ENCODE assay signal across 10 cellular contexts in the genomic region with DNA sequence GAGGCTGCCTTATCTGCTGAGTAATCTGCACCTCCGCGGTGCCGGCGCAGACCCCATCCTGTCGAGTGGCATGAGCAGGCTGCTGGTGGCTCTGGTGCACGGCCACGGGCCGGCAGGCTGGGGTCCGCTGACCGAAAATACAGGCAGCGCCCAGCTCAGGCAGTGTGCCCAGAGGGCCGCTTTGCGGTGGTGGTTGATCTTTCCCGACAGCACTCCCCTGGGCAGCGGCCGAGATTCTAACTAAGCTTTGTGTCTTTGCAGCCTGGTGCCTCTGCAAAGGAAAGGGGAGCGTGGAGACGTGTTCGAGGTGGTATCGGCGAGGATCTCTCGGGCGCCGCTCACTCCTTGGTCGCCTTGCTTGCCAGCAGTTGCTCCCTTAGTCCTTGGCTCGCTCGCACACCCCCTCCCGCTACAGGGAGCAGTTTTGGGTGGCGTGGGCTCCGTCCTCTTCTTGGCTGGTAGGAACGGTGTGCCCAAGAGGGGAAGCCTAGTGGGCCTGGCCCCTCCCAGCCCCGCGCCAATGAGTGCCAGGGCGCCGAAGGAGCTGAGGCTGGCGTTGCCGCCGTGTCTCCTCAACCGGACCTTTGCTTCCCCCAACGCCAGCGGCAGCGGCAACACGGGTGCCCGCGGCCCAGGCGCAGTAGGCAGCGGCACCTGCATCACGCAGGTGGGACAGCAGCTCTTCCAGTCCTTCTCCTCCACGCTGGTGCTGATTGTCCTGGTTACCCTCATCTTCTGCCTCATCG. TPM values are rescaled to one million over a fixed set of nuclear protein-coding genes. Genes with fewer than 3 reads are reported as not detected.
DNase-seq lines count a peak whose midpoint lies in the region; ATAC-seq, FAIRE-seq and TF ChIP-seq lines count a peak whose summit lies in the region.
"Had no signal": no experiment of that assay in that cellular context is flagged by ENCODE, and none has a peak within 500 bp of the region (broad histone marks: within the 10 kb centered on the region; RNA-seq: fewer than 3 reads in every experiment).

No MANE protein-coding gene starts in this region.

- H3K4me3 ChIP-seq in A549: peak overlapping the region; percentile 41

- no peak for TF ChIP-seq RAD21 in A549 (conservative IDR thresholded peaks at IDR 0.05 in 1 of 2, IDR thresholded peaks at IDR 0.05 in 1 of 2)

- FAIRE-seq in A549 (lab: Jason Lieb, UNC): no peak

- 5% methylated on average over 17 of the region's 50 CpGs for WGBS in A549 (ENCODE audit: missing lambda C conversion rate)

- TF ChIP-seq CTCF in A549 (IDR thresholded peaks at IDR 0.05): no peak
- TF ChIP-seq CTCF in HFFc6 (IDR thresholded peaks at IDR 0.05): no peak

- peaks cover 17% of the 10 kb centered on the region for H3K27me3 Mint-ChIP-seq in HFFc6 (ENCODE audit: insufficient read depth)

- ATAC-seq in A549: peak; percentile 48 to 73; a peak in 5 of 6 replicates
- ATAC-seq in GM18873 (IDR thresholded peaks at IDR 0.05; ENCODE audit: low FRiP score, unreplicated experiment): no peak
- ATAC-seq in GM21526 (IDR thresholded peaks at IDR 0.05; ENCODE audit: low FRiP score, unreplicated experiment): no peak

- POLR2A ChIA-PET in A549 (lab: Yijun Ruan, JAX): no interaction called here

- peaks cover 4% of the 10 kb centered on the region; the same call in 1 of the 3 replicates for H3K4me1 ChIP-seq in A549

- H3K27ac ChIP-seq in A549: no peak overlapping the region

- H3K27ac Mint-ChIP-seq in HFFc6: no peak overlapping the region

- DNase-seq in A549 (ENCODE audit: low read depth in 1 of 2, low spot score in 1 of 2) (no peak), HFFc6 (no peak), cerebellar cortex (ENCODE audit: low spot score) (peak; percentile 36), kidney tubule cell (ENCODE audit: low spot score) (peak; percentile 1), ureter (ENCODE audit: low spot score) (no peak), NOMO-1 treated with DMSO at 0.1 percent for 48 hours (lab: John Stamatoyannopoulos, UW; ENCODE audit: unreplicated experiment) (no peak)
- DNase-seq: stimulated activated CD4-positive, alpha-beta T cell treated with anti-CD3 and anti-CD28 coated beads, Interleukin-4, amount 100 ng/mL, for 1 hour had no signal

- H3K4me2 ChIP-seq in A549: peak overlapping the region; percentile 89

- no peaks in the 10 kb centered on the region for H3K9me3 Mint-ChIP-seq in HFFc6

- no peaks in the 10 kb centered on the region for H3K36me3 Mint-ChIP-seq in HFFc6 (ENCODE audit: low read depth)

- H3K4me1 Mint-ChIP-seq in HFFc6 (ENCODE audit: low read depth): peaks cover 13% of the 10 kb centered on the region

- CTCF ChIA-PET in A549 (lab: Yijun Ruan, JAX): interaction anchor here (0.5 to 1.5 kb wide), 4 partner anchors 12 to 728 kb away, joined by 3 to 4 read pairs (median 4); no protein-coding TSS in a partner anchor

- peak overlapping the region; percentile 81 for H3K4me3 Mint-ChIP-seq in HFFc6

- H3K9me3 ChIP-seq in A549: no peaks in the 10 kb centered on the region

- TF ChIP-seq EP300 in A549 (IDR thresholded peaks at IDR 0.05): no peak

- TF ChIP-seq POLR2A in A549 (IDR thresholded peaks at IDR 0.05; ENCODE audit: low read length): no peak

TF ChIP-seq in A549, 52 proteins besides CTCF, POLR2A, EP300 and RAD21:
- TF ChIP-seq, protein P1, sequence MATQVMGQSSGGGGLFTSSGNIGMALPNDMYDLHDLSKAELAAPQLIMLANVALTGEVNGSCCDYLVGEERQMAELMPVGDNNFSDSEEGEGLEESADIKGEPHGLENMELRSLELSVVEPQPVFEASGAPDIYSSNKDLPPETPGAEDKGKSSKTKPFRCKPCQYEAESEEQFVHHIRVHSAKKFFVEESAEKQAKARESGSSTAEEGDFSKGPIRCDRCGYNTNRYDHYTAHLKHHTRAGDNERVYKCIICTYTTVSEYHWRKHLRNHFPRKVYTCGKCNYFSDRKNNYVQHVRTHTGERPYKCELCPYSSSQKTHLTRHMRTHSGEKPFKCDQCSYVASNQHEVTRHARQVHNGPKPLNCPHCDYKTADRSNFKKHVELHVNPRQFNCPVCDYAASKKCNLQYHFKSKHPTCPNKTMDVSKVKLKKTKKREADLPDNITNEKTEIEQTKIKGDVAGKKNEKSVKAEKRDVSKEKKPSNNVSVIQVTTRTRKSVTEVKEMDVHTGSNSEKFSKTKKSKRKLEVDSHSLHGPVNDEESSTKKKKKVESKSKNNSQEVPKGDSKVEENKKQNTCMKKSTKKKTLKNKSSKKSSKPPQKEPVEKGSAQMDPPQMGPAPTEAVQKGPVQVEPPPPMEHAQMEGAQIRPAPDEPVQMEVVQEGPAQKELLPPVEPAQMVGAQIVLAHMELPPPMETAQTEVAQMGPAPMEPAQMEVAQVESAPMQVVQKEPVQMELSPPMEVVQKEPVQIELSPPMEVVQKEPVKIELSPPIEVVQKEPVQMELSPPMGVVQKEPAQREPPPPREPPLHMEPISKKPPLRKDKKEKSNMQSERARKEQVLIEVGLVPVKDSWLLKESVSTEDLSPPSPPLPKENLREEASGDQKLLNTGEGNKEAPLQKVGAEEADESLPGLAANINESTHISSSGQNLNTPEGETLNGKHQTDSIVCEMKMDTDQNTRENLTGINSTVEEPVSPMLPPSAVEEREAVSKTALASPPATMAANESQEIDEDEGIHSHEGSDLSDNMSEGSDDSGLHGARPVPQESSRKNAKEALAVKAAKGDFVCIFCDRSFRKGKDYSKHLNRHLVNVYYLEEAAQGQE (IDR thresholded peaks at IDR 0.05): no peak

RNA-seq across cellular contexts. Expression of a gene that starts 1.3 kb away (rescaled TPM):
- polyA plus RNA-seq in A549 (2011; rRNA removed) (0.04 and 0.07 TPM in 2 replicates), A549 (2017; fragmentation: RNase III; extraction: RNeasy Plus Mini Kit Qiagen cat#74134 plus additional on column Dnase treatment) (0.01 TPM in 2 of 3 replicates, not detected in the other)
- polyA plus RNA-seq in A549 (2012; cell fraction: cytosol; rRNA removed): 0.01 TPM in 2 replicates
- 0.02 TPM in 1 of 2 replicates, not detected in the other for polyA plus RNA-seq in A549 (2012; cell fraction: nucleus; rRNA removed)
- polyA minus RNA-seq in A549 (2011; rRNA and poly(A)+ RNA removed): 0.05 TPM in 1 of 2 replicates, not detected in the other
- total RNA-seq in HFFc6 (2021; fragmentation: NEBNext Ultra II Directional; extraction: Animal tissue kit (Norgen Biotek cat#: 25700)): under 1 TPM; 0.07 to 0.51 (median 0.43) TPM
- 5.9 TPM for total RNA-seq in ureter
- total RNA-seq: T-helper 1 cell treated with Interleukin-12 subunit alpha and Interleukin-12 subunit beta and Interleukin-4 antibody, amounts not matched to agents 30 ng/mL and 1 ng/mL, for 36 hours had no signal

Comparison
In these comparisons a context has a peak if more than half of its experiments do, and no peak if none do; other contexts are left out.
1. ATAC-seq: peak in A549 (2 of 2); none in GM18873 (single experiment) and GM21526 (single experiment).
2. DNase-seq: peak in cerebellar cortex (single experiment) and kidney tubule cell (single experiment); none in A549 (0 of 2), HFFc6 (single experiment), ureter (single experiment) and NOMO-1 treated with DMSO at 0.1 percent for 48 hours (single experiment).